8 cellular contexts compared by ENCODE assay signal in the genomic region with DNA sequence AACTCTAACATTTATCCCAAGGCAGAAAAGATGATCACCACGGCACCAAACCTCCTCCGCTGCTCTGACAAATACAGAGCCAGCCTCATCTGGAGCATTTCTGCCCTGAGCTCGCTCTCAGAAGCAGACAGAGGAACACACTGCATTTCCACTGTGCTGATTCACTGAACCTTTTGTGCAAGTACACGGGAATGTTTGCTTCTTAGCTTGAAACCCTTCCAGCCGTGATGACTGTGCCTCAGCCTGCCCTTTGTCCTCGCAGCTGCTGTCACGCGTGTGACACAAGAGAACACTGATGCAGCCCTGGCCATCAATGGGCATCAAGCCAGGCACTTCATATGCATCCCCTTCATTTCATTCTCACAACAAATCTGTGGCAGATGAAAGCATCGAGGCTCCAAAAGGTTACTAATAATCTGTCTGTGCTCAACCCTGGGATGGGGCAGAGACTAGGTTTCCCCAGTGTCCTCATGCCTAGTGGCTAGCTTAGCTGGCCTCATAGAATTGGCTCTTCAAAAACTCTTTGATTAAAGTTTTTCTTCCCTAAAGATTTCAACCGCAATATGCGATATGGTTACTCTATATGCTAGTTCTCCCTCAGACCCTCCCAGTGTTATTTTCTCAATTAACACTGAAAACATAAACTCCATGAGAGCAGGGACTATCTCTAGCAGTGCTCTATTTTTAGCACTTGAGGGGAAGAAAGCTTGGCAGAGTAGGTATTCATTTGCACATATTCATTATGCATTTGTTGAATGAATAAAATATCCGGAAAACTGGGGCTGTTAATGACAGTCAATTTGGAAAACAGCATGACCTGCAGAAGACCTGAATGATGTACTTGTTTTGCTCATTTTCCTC. TPM values are rescaled to one million over a fixed set of nuclear protein-coding genes. Genes with fewer than 3 reads are reported as not detected.
DNase-seq lines count a peak whose midpoint lies in the region; ATAC-seq and TF ChIP-seq lines count a peak whose summit lies in the region.

No MANE protein-coding gene starts in this region.

- intact Hi-C loops in left lung (cut with DNase I): no loop called here
- intact Hi-C loops in transverse colon (cut with DNase I; ENCODE audit: low total_unique reads): loop anchor here (10.0 kb wide), 1 partner anchor 158 kb away; a partner anchor contains a TSS

- H3K36me3 ChIP-seq in left lung: no peaks in the 10 kb centered on the region
- H3K36me3 ChIP-seq in transverse colon: no peaks in the 10 kb centered on the region

- WGBS in transverse colon (ENCODE audit: low coverage in 1 of 2), 2 donors: 41 to 54% methylated on average over 6 to 12 of the region's 12 CpGs

- H3K9me3 ChIP-seq in left lung (no peaks in the 10 kb centered on the region), transverse colon (no peaks in the 10 kb centered on the region)

- TF ChIP-seq EP300 in transverse colon (IDR thresholded peaks at IDR 0.05; ENCODE audit: low read depth): no peak

- ATAC-seq in left lung: peak; percentile 64

- H3K27me3 ChIP-seq in left lung (peaks cover 0 to 42% of the 10 kb centered on the region in 2 donors), transverse colon (no peaks in the 10 kb centered on the region)

- in situ Hi-C loops in transverse colon (cut with MboI; ENCODE audit: low pct_ligation_motif_present in 1 of 4, low pct_unique_long_range_greater_than_20kb in 1 of 4, low sequenced_read_pairs in 3 of 4): no loop called here

- no peak for TF ChIP-seq POLR2A in transverse colon (IDR thresholded peaks at IDR 0.05)

- H3K27ac ChIP-seq in caudate nucleus (ENCODE audit: low read depth, low read length) (peak overlapping the region; percentile 67), left lung (no peak overlapping the region), transverse colon (peak overlapping the region; percentile 57 to 71 (median 60))

- TF ChIP-seq CTCF in AG10803 (conservative IDR thresholded peaks at IDR 0.05; ENCODE audit: low read length) (no peak), left lung (IDR thresholded peaks at IDR 0.05) (no peak), transverse colon (IDR thresholded peaks at IDR 0.05) (no peak)

- DNase-seq in AG10803 (ENCODE audit: low read depth): peak; percentile 94
- DNase-seq in NCI-H1694 (lab: John Stamatoyannopoulos, UW): peak; percentile 28
- peak; percentile 8 to 94 (median 81) for DNase-seq in caudate nucleus (lab: John Stamatoyannopoulos, UW)
- no peak for DNase-seq in left lung
- DNase-seq in transverse colon: peak; percentile 52
- no peak for DNase-seq in stimulated activated naive CD4-positive, alpha-beta T cell (lab: John Stamatoyannopoulos, UW)
- no peak for DNase-seq in cerebellum (ENCODE audit: low spot score)
- DNase-seq in SK-N-DZ (ENCODE audit: low spot score): no peak

- H3K4me1 ChIP-seq in left lung: no peaks in the 10 kb centered on the region
- peaks cover 0 to 18% (median 4%) of the 10 kb centered on the region in 4 donors for H3K4me1 ChIP-seq in transverse colon

- H3K4me3 ChIP-seq in AG10803 (ENCODE audit: low read length) (peak overlapping the region; percentile 30), left lung (no peak overlapping the region), transverse colon (no peak overlapping the region)

RNA-seq across cellular contexts. Expression of a gene that starts 7.3 kb away (rescaled TPM):
- 10 to 100 TPM; 10.5 to 17.1 TPM for total RNA-seq in left lung
- total RNA-seq in transverse colon: 10 to 100 TPM; 18.0 to 22.3 (median 20.9) TPM
- 18.2 TPM for total RNA-seq in cerebellum
- 6.6 and 6.7 TPM in 2 replicates for polyA plus RNA-seq in SK-N-DZ (2014; cell fraction: cytosol; rRNA removed)
- polyA plus RNA-seq in SK-N-DZ (2014; cell fraction: nucleus; rRNA removed): 6.7 and 7.0 TPM in 2 replicates

RNA-seq across cellular contexts. Expression of a gene that starts 42.8 kb away (rescaled TPM):
- total RNA-seq in left lung (10 to 100 TPM; 18.2 to 31.9 TPM), transverse colon (1 to 10 TPM; 2.6 to 7.0 (median 3.6) TPM), cerebellum (4.9 TPM)
- polyA plus RNA-seq in SK-N-DZ (2014; cell fraction: cytosol; rRNA removed): 1.4 and 2.5 TPM in 2 replicates
- 0.77 and 0.90 TPM in 2 replicates for polyA plus RNA-seq in SK-N-DZ (2014; cell fraction: nucleus; rRNA removed)

Comparison
In these comparisons a context has a peak if more than half of its experiments do, and no peak if none do; other contexts are left out.
1. DNase-seq: peak in AG10803 (single experiment), NCI-H1694 (single experiment), caudate nucleus (61 of 61) and transverse colon (single experiment); none in left lung (0 of 2), stimulated activated naive CD4-positive, alpha-beta T cell (0 of 6), cerebellum (single experiment) and SK-N-DZ (single experiment).
2. H3K27ac ChIP-seq: peak in caudate nucleus (single experiment) and transverse colon (4 of 4); none in left lung (0 of 2).